In genomic region chr21:23401278-23401677, GRCh38 we compare ENCODE assay signal across 11 cellular contexts.
A peak's percentile ranks its signal among the peaks of the same experiment; 100 is the strongest.
DNase-seq lines count a peak whose midpoint lies in the region; ATAC-seq, FAIRE-seq and TF ChIP-seq lines count a peak whose summit lies in the region.
"Had no signal": no experiment of that assay in that cellular context is flagged by ENCODE, and none has a peak within 500 bp of the region (broad histone marks: within the 10 kb centered on the region; RNA-seq: fewer than 3 reads in every experiment).

No MANE protein-coding gene starts in this region.

- H3K36me3 Mint-ChIP-seq in glutamatergic neuron (ENCODE audit: unreplicated experiment) = no peaks in the 10 kb centered on the region

- no peak for FAIRE-seq in RCC 7860 (lab: Jason Lieb, UNC)

- peak overlapping the region; percentile 33 for H3K27ac Mint-ChIP-seq in glutamatergic neuron (ENCODE audit: unreplicated experiment)
- H3K27ac Mint-ChIP-seq: activated CD4-positive, alpha-beta T cell treated with anti-CD3 and anti-CD28 coated beads, Interleukin-2, amount 10 ng/mL, durations not matched to agents 7 days and 5 days had no signal

- ATAC-seq in HG03354 (IDR thresholded peaks at IDR 0.05; ENCODE audit: poor library complexity, severe bottlenecking, unreplicated experiment) = peak; percentile 90
- ATAC-seq: gastrocnemius medialis had no signal

- TF ChIP-seq CTCF in glutamatergic neuron (IDR thresholded peaks at IDR 0.05; ENCODE audit: partially characterized antibody, unreplicated experiment) = peak; percentile 55

- DNase-seq in DMS53 (lab: John Stamatoyannopoulos, UW) = peak; percentile 38
- no peak for DNase-seq in DMS53 treated with DMSO at 0.1 percent for 48 hours (lab: John Stamatoyannopoulos, UW; ENCODE audit: unreplicated experiment)
- peak; percentile 15 for DNase-seq in RCC 7860 (ENCODE audit: low spot score)
- no peak for DNase-seq in glutamatergic neuron
- no peak for DNase-seq in OCI-M2 (lab: John Stamatoyannopoulos, UW; ENCODE audit: unreplicated experiment)
- no peak for DNase-seq in globus pallidus (ENCODE audit: low spot score)
- DNase-seq in GOT3 (lab: John Stamatoyannopoulos, UW) = no peak
- DNase-seq: activated CD4-positive, alpha-beta T cell treated with anti-CD3 and anti-CD28 coated beads, Interleukin-2, amount 10 ng/mL, durations not matched to agents 7 days and 5 days; gastrocnemius medialis; NCI-H1436 treated with DMSO at 0.1 percent for 48 hours had no signal

- no peak overlapping the region for H3K4me3 Mint-ChIP-seq in glutamatergic neuron (ENCODE audit: unreplicated experiment)
- H3K4me3 Mint-ChIP-seq: activated CD4-positive, alpha-beta T cell treated with anti-CD3 and anti-CD28 coated beads, Interleukin-2, amount 10 ng/mL, durations not matched to agents 7 days and 5 days had no signal

- peaks cover 3% of the 10 kb centered on the region for H3K9me3 Mint-ChIP-seq in glutamatergic neuron (ENCODE audit: unreplicated experiment)
- H3K9me3 Mint-ChIP-seq: activated CD4-positive, alpha-beta T cell treated with anti-CD3 and anti-CD28 coated beads, Interleukin-2, amount 10 ng/mL, durations not matched to agents 7 days and 5 days had no signal

- peaks cover 2% of the 10 kb centered on the region for H3K27me3 Mint-ChIP-seq in glutamatergic neuron (ENCODE audit: unreplicated experiment)
- H3K27me3 Mint-ChIP-seq: activated CD4-positive, alpha-beta T cell treated with anti-CD3 and anti-CD28 coated beads, Interleukin-2, amount 10 ng/mL, durations not matched to agents 7 days and 5 days had no signal

- H3K4me1 Mint-ChIP-seq in glutamatergic neuron (ENCODE audit: low read depth, unreplicated experiment) = peaks cover 16% of the 10 kb centered on the region
- H3K4me1 Mint-ChIP-seq: activated CD4-positive, alpha-beta T cell treated with anti-CD3 and anti-CD28 coated beads, Interleukin-2, amount 10 ng/mL, durations not matched to agents 7 days and 5 days had no signal

Comparison
In these comparisons a context has a peak if more than half of its experiments do, and no peak if none do; other contexts are left out.
1. DNase-seq: peak in DMS53 (single experiment) and RCC 7860 (single experiment); none in DMS53 treated with DMSO at 0.1 percent for 48 hours (single experiment), glutamatergic neuron (single experiment), OCI-M2 (single experiment), globus pallidus (single experiment) and GOT3 (single experiment).